ENCODE assay signal across 8 cellular contexts in the genomic region with DNA sequence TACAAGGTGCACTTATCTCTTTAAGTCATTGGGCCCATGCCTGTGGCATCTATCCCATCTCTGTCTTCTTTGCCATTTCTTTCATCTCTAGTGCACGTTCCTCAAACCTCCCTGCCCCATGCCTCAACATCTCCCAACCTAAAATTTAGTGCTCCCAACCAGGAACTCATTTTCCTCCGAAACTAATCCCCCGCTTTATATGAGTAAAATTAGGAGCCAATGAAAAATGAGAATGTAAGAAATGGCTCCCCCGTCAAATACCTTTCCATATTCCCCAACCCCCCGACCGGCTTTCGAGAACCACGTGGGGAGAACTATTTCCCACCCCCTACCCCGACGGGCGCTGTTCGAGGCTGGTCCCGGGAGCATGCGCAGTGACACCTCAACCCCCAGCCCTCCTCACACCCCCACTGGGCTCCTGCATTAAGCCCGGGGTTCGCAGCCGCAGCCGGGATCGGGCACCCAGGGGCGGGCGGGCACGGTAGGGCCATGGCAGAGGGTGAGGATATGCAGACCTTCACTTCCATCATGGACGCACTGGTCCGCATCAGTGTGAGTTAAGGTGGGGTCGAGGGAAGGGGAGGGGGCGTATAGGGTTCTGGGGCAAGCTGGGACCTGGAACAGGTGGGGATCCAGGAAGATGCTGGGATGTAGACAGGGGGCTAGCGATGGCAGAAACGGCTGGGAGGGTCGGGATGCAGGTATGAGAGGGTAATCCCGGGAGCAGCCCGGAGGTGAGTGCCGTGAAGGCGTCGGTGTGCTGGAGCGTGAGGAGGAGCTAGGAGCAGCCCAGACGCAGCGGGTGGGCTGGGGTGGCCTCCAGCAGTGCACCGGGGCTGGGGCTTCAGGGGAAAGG. TPM values are rescaled to one million over a fixed set of nuclear protein-coding genes. Genes with fewer than 3 reads are reported as not detected.
A peak's percentile ranks its signal among the peaks of the same experiment; 100 is the strongest.
DNase-seq lines count a peak whose midpoint lies in the region; TF ChIP-seq lines count a peak whose summit lies in the region.

A gene with protein sequence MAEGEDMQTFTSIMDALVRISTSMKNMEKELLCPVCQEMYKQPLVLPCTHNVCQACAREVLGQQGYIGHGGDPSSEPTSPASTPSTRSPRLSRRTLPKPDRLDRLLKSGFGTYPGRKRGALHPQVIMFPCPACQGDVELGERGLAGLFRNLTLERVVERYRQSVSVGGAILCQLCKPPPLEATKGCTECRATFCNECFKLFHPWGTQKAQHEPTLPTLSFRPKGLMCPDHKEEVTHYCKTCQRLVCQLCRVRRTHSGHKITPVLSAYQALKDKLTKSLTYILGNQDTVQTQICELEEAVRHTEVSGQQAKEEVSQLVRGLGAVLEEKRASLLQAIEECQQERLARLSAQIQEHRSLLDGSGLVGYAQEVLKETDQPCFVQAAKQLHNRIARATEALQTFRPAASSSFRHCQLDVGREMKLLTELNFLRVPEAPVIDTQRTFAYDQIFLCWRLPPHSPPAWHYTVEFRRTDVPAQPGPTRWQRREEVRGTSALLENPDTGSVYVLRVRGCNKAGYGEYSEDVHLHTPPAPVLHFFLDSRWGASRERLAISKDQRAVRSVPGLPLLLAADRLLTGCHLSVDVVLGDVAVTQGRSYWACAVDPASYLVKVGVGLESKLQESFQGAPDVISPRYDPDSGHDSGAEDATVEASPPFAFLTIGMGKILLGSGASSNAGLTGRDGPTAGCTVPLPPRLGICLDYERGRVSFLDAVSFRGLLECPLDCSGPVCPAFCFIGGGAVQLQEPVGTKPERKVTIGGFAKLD (plus strand): TSS at position 372 of the 856 bp plus-strand sequence. CDS start 118 bp downstream, at position 490.

- H3K27ac Mint-ChIP-seq in CD8-positive, alpha-beta memory T cell = peak within 1 kb of the TSS; percentile 79 to 100 (median 98)
- peak within 1 kb of the TSS; percentile 99 for H3K27ac Mint-ChIP-seq in activated naive CD4-positive, alpha-beta T cell treated with anti-CD3 and anti-CD28 coated beads, Interleukin-2, amount 50 U/mL, for 24 hours

- peak within 1 kb of the TSS; percentile 72 for H3K9ac ChIP-seq in parathyroid adenoma

- peak within 1 kb of the TSS; percentile 94 for H3K27ac ChIP-seq in CD8-positive, alpha-beta memory T cell (ENCODE audit: low read depth, low read length)
- H3K27ac ChIP-seq in Peyer's patch (peak within 1 kb of the TSS; percentile 87 to 91 (median 90)), parathyroid adenoma (peak within 1 kb of the TSS; percentile 86), vagina (peak within 1 kb of the TSS; percentile 94)

- CTCF ChIA-PET in CD8-positive, alpha-beta memory T cell (lab: Charles Lee) = interaction anchor here (0.6 to 10.7 kb wide), 41 partner anchors 9 to 339 kb away, joined by 3 to 177 read pairs (median 5); partner anchors contain the start of genes FDPS, PBXIP1, SCAMP3 and SLC50A1

- DNase-seq in CD8-positive, alpha-beta memory T cell = peak; percentile 41 to 79 (median 52)
- DNase-seq in HT1080 (ENCODE audit: low read depth) (peak; percentile 70), Peyer's patch (peak; percentile 50 to 68 (median 60)), glomerular visceral epithelial cell (ENCODE audit: extremely low spot score) (peak; percentile 55), vagina (ENCODE audit: extremely low spot score in 2 of 2) (peak; percentile 85 to 91), GM19238 (ENCODE audit: insufficient read length, low spot score) (no peak)

- peak within 1 kb of the TSS; percentile 97 for H3K4me3 ChIP-seq in CD8-positive, alpha-beta memory T cell (ENCODE audit: low read length)
- H3K4me3 ChIP-seq in Peyer's patch (peak within 1 kb of the TSS; percentile 76 to 86 (median 83)), parathyroid adenoma (ENCODE audit: low read depth, low read length) (peak within 1 kb of the TSS; percentile 99), vagina (peak within 1 kb of the TSS; percentile 88 to 90)

- H3K36me3 Mint-ChIP-seq in CD8-positive, alpha-beta memory T cell = peaks cover 0 to 49% (median 7%) of the 10 kb centered on the region in 3 donors
- peaks cover 8% of the 10 kb centered on the region for H3K36me3 Mint-ChIP-seq in activated naive CD4-positive, alpha-beta T cell treated with anti-CD3 and anti-CD28 coated beads, Interleukin-2, amount 50 U/mL, for 24 hours

- intact Hi-C loops in vagina (cut with DNase I) = no loop called here

- H3K27me3 ChIP-seq in CD8-positive, alpha-beta memory T cell (ENCODE audit: insufficient read depth, low read length, poor library complexity, severe bottlenecking) = no peaks in the 10 kb centered on the region
- H3K27me3 ChIP-seq in Peyer's patch (peaks cover 0 to 4% of the 10 kb centered on the region in 2 donors), parathyroid adenoma (ENCODE audit: control insufficient read depth, insufficient read depth, low read length) (no peaks in the 10 kb centered on the region), vagina (no peaks in the 10 kb centered on the region)

- no peak for TF ChIP-seq POLR2A in Peyer's patch (IDR thresholded peaks at IDR 0.05)
- TF ChIP-seq POLR2A in vagina (IDR thresholded peaks at IDR 0.05) = no peak

- H3K4me1 Mint-ChIP-seq in CD8-positive, alpha-beta memory T cell = peaks cover 27 to 62% (median 37%) of the 10 kb centered on the region in 3 donors
- H3K4me1 Mint-ChIP-seq in activated naive CD4-positive, alpha-beta T cell treated with anti-CD3 and anti-CD28 coated beads, Interleukin-2, amount 50 U/mL, for 24 hours = peaks cover 35% of the 10 kb centered on the region

- no peaks in the 10 kb centered on the region for H3K79me2 ChIP-seq in parathyroid adenoma

- H3K27me3 Mint-ChIP-seq in CD8-positive, alpha-beta memory T cell = peaks cover 0 to 2% of the 10 kb centered on the region in 2 donors
- no peaks in the 10 kb centered on the region for H3K27me3 Mint-ChIP-seq in activated naive CD4-positive, alpha-beta T cell treated with anti-CD3 and anti-CD28 coated beads, Interleukin-2, amount 50 U/mL, for 24 hours

- peak within 1 kb of the TSS; percentile 97 for H3K4me2 ChIP-seq in parathyroid adenoma (ENCODE audit: low read length)

- POLR2A ChIA-PET in CD8-positive, alpha-beta memory T cell (lab: Charles Lee) = interaction anchor here (0.7 to 2.4 kb wide), 9 partner anchors 20 to 218 kb away, joined by 3 to 16 read pairs (median 4); partner anchors contain the start of genes FLAD1 and PBXIP1

- peaks cover 30% of the 10 kb centered on the region for H3K36me3 ChIP-seq in CD8-positive, alpha-beta memory T cell (ENCODE audit: insufficient read depth, low read length)
- H3K36me3 ChIP-seq in Peyer's patch = peaks cover 0 to 9% (median 0%) of the 10 kb centered on the region in 3 donors
- no peaks in the 10 kb centered on the region for H3K36me3 ChIP-seq in parathyroid adenoma (ENCODE audit: control insufficient read depth, insufficient read depth, low read length)
- H3K36me3 ChIP-seq in vagina = peaks cover 0 to 12% of the 10 kb centered on the region in 2 donors

- no peaks in the 10 kb centered on the region for H3K9me3 Mint-ChIP-seq in CD8-positive, alpha-beta memory T cell
- H3K9me3 Mint-ChIP-seq in activated naive CD4-positive, alpha-beta T cell treated with anti-CD3 and anti-CD28 coated beads, Interleukin-2, amount 50 U/mL, for 24 hours = no peaks in the 10 kb centered on the region

- H3K4me3 Mint-ChIP-seq in CD8-positive, alpha-beta memory T cell = peak within 1 kb of the TSS; percentile 86 to 100 (median 98)
- H3K4me3 Mint-ChIP-seq in activated naive CD4-positive, alpha-beta T cell treated with anti-CD3 and anti-CD28 coated beads, Interleukin-2, amount 50 U/mL, for 24 hours = peak within 1 kb of the TSS; percentile 91

- H2AFZ ChIP-seq in parathyroid adenoma = peak within 1 kb of the TSS; percentile 95

- TF ChIP-seq CTCF in Peyer's patch (IDR thresholded peaks at IDR 0.05) = no peak
- no peak for TF ChIP-seq CTCF in parathyroid adenoma (IDR thresholded peaks at IDR 0.05)
- TF ChIP-seq CTCF in vagina (IDR thresholded peaks at IDR 0.05) = no peak

- peaks cover 41% of the 10 kb centered on the region for H3K4me1 ChIP-seq in CD8-positive, alpha-beta memory T cell (ENCODE audit: insufficient read depth, low read length)
- H3K4me1 ChIP-seq in Peyer's patch (peaks cover 0 to 28% (median 11%) of the 10 kb centered on the region in 4 donors), parathyroid adenoma (no peaks in the 10 kb centered on the region), vagina (peaks cover 38% of the 10 kb centered on the region)

- H3K9me3 ChIP-seq in CD8-positive, alpha-beta memory T cell (ENCODE audit: low read length) = no peaks in the 10 kb centered on the region
- no peaks in the 10 kb centered on the region for H3K9me3 ChIP-seq in Peyer's patch
- H3K9me3 ChIP-seq in parathyroid adenoma (ENCODE audit: control insufficient read depth, low read length) = no peaks in the 10 kb centered on the region
- H3K9me3 ChIP-seq in vagina = no peaks in the 10 kb centered on the region

RNA-seq across cellular contexts. Expression of the gene that starts here (rescaled TPM):
- total RNA-seq in CD8-positive, alpha-beta memory T cell = 1 to 10 TPM; 6.4 to 7.3 TPM
- polyA plus RNA-seq in CD8-positive, alpha-beta memory T cell = 0.99 TPM
- total RNA-seq in HT1080 (2014; rRNA removed; shearing (Covaris generic)) = 3.1 and 4.1 TPM in 2 replicates
- polyA plus RNA-seq in HT1080 (2015; cell fraction: cytosol; rRNA removed) = 2.4 TPM in 2 replicates
- 8.5 and 9.9 TPM in 2 replicates for polyA plus RNA-seq in HT1080 (2015; cell fraction: nucleus; rRNA removed)
- not detected for total RNA-seq in Peyer's patch
- 2.7 TPM for total RNA-seq in vagina

Comparison
In these comparisons a context has a peak if more than half of its experiments do, and no peak if none do; other contexts are left out.
1. Peak in DNase-seq, H3K4me3 ChIP-seq and H3K27ac ChIP-seq in Peyer's patch; RNA of the gene not detected or under 1 TPM.